Comparison of ENCODE assay signal across 9 cellular contexts in the genomic region with DNA sequence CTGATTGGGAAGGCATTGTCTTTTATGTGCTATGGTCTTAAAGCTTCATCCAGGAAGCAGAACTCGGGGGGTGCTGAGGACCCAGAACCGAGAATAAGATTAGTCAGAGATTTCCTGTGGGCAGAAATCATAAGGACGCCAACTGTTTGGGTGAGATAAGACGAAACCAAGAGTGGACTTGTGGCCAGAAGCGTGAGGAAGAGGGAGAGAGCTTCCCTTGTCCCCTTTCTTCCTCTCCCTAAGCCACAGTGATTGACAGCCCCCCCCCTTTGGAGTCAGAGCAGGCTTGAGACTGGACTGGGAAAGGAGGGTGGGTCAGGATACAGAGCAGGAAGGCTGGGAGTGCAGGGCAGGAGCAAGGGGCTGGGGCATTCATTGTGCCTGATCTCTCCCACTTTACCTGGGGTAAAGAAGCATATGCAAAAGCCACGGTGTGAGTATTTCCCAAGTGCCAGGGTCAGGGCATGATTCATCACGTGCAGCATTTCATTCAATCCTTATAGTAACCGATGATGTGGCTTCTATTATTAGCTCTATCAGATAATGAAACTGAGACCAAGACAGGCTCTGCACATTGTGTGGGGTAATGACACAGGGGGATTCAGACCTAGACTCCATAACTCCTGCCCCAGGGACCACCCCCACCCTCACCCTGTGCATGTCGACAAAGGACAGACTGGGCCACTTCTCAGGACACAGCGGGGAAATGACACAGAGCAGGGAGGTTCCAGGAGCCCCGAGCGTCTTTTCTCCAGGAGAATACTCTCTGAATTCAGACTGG. TPM values are rescaled to one million over a fixed set of nuclear protein-coding genes. Genes with fewer than 3 reads are reported as not detected.
A peak's percentile ranks its signal among the peaks of the same experiment; 100 is the strongest.
DNase-seq lines count a peak whose midpoint lies in the region; ATAC-seq and TF ChIP-seq lines count a peak whose summit lies in the region.
"Had no signal": no experiment of that assay in that cellular context is flagged by ENCODE, and none has a peak within 500 bp of the region (broad histone marks: within the 10 kb centered on the region; RNA-seq: fewer than 3 reads in every experiment).

No MANE protein-coding gene starts in this region.

- peak overlapping the region; percentile 39 for H3K4me3 Mint-ChIP-seq in Calu3 (ENCODE audit: low read depth, unreplicated experiment)

- peaks cover 52% of the 10 kb centered on the region for H3K4me1 Mint-ChIP-seq in Calu3 (ENCODE audit: low read depth, unreplicated experiment)

- peak overlapping the region; percentile 60 for H3K27ac Mint-ChIP-seq in Calu3 (ENCODE audit: unreplicated experiment)

- ATAC-seq in GM21825 (IDR thresholded peaks at IDR 0.05; ENCODE audit: unreplicated experiment) (peak; percentile 68), left ventricle myocardium superior (peak; percentile 46)

- CTCF ChIA-PET in Calu3 (lab: Charles Lee), result interaction anchor here (1.0 to 1.7 kb wide), 5 partner anchors 13 to 183 kb away, joined by 3 to 6 read pairs (median 3); no protein-coding TSS in a partner anchor

- BruUV-seq in Calu3 (replicated peaks; lab: Mats Ljungman, UMichigan), result no TSS peak

- no peak for TF ChIP-seq CTCF in Calu3 (IDR thresholded peaks at IDR 0.05; ENCODE audit: unreplicated experiment)

- intact Hi-C loops in Calu3 (cut with micrococcal nuclease; ENCODE audit: unreplicated experiment), result no loop called here
- intact Hi-C loops in left ventricle myocardium superior (cut with micrococcal nuclease), result no loop called here

- peaks cover 9% of the 10 kb centered on the region for H3K36me3 Mint-ChIP-seq in Calu3 (ENCODE audit: insufficient read depth, unreplicated experiment)

- H3K27me3 Mint-ChIP-seq in Calu3 (ENCODE audit: unreplicated experiment), result no peaks in the 10 kb centered on the region

- peak; percentile 36 for DNase-seq in Calu3
- peak; percentile 34 for DNase-seq in SIG-M5 (lab: John Stamatoyannopoulos, UW)
- DNase-seq in left ventricle myocardium superior, result no peak
- DNase-seq in NCI-H1694 treated with DMSO at 0.1 percent for 48 hours (lab: John Stamatoyannopoulos, UW), result no peak
- DNase-seq in iPS-NIHi11 (ENCODE audit: low spot score), result no peak
- DNase-seq in NCI-H446 treated with DMSO at 0.1 percent for 48 hours (lab: John Stamatoyannopoulos, UW), result no peak
- DNase-seq in NCI-H1048 (lab: John Stamatoyannopoulos, UW), result no peak

- no peaks in the 10 kb centered on the region for H3K9me3 Mint-ChIP-seq in Calu3 (ENCODE audit: low read depth, unreplicated experiment)

RNA-seq across cellular contexts. Expression of a gene that starts 3.0 kb away (rescaled TPM):
- 19.4 and 55.8 TPM in 2 replicates for total RNA-seq in Calu3 (2022)
- 0.57 TPM for total RNA-seq in left ventricle myocardium superior
- total RNA-seq: pulmonary artery endothelial cell had no signal

RNA-seq across cellular contexts. Expression of a gene that starts 49.4 kb away (rescaled TPM):
- total RNA-seq in Calu3 (2022) (58.7 and 64.5 TPM in 2 replicates), left ventricle myocardium superior (2.9 TPM)

RNA-seq across cellular contexts. Expression of a gene that starts 56.6 kb away (rescaled TPM):
- total RNA-seq in Calu3 (2022) (not detected in 2 replicates), left ventricle myocardium superior (not detected)
- total RNA-seq: pulmonary artery endothelial cell had no signal

Comparison
In these comparisons a context has a peak if more than half of its experiments do, and no peak if none do; other contexts are left out.
1. DNase-seq: peak in Calu3 (single experiment) and SIG-M5 (single experiment); none in left ventricle myocardium superior (single experiment), NCI-H1694 treated with DMSO at 0.1 percent for 48 hours (single experiment), iPS-NIHi11 (single experiment), NCI-H446 treated with DMSO at 0.1 percent for 48 hours (single experiment) and NCI-H1048 (single experiment).
2. RNA of a gene that starts 3.0 kb away (total RNA-seq): 19.4 to 55.8 TPM in Calu3; 0.57 TPM in left ventricle myocardium superior (single experiment); every median in the first group is over 10 times any median in the second.
3. RNA of a gene that starts 49.4 kb away (total RNA-seq): 58.7 to 64.5 TPM in Calu3; 2.9 TPM in left ventricle myocardium superior (single experiment); every median in the first group is over 10 times any median in the second.